Comparison of ENCODE assay signal across 8 cellular contexts in the genomic region with DNA sequence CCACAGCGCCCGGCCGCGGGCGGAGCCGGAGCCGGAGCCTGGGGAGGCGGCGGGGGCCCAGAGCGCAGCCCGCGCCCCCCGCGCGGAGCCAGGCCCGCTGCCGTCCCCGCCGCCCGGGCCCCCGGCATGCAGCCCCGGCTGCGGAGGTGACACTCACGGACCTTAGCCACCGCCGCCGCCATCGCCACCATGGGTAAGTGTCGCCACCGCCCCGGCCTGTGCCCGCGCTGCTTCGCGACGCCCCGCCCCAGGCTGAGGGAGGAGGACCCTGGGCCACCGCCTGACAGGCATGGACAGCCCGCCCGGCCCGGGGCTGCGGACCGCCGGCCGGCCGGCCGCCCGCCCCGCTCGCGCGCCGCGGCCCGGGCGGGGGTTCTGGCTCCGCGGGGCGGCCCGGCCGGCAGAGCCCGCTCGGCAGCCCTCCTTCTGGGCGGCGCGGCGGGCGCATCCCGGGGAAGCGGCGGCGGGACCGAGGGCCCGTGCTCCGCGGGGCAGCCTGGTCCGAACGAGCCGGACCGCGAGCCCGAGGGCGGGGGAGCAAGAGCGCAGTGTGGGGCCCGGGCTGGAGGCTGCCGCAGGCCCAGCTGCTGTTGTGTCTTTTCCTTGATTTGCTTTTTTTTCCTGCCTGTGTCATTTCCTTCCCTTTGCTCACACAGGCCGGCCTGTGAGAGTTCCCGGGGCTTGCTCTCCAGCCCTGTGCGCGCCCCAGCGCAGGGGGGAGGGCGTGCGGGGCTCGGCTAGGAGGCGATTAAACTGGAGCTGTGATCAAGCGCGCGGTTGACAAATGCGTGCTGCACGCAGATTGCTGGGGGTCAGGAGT. TPM values are rescaled to one million over a fixed set of nuclear protein-coding genes. Genes with fewer than 3 reads are reported as not detected.
DNase-seq lines count a peak whose midpoint lies in the region; ATAC-seq, FAIRE-seq and TF ChIP-seq lines count a peak whose summit lies in the region.

No MANE protein-coding gene starts in this region.

- peak overlapping the region; percentile 85 for H3K4me2 ChIP-seq in HepG2 (ENCODE audit: low read depth, low read length)

- H3K9me3 ChIP-seq in HepG2 (ENCODE audit: low read length) = no peaks in the 10 kb centered on the region

- H2AFZ ChIP-seq in HepG2 (ENCODE audit: low read length) = no peak overlapping the region

- no peaks in the 10 kb centered on the region for H3K9me3 Mint-ChIP-seq in activated CD4-positive, alpha-beta T cell treated with anti-CD3 and anti-CD28 coated beads, Interleukin-2, amount 10 ng/mL, durations not matched to agents 7 days and 5 days

- in situ Hi-C loops in HepG2 (cut with HindIII; ENCODE audit: extremely low pct_ligation_motif_present, low pct_unique_long_range_greater_than_20kb) = no loop called here

- CTCF ChIA-PET in activated CD4-positive, alpha-beta T cell treated with anti-CD3 and anti-CD28 coated beads, Interleukin-2, amount 10 ng/mL, durations not matched to agents 7 days and 5 days (lab: Charles Lee) = interaction anchor here (0.6 to 4.1 kb wide), 11 partner anchors 10 to 221 kb away, joined by 3 to 46 read pairs (median 4); no protein-coding TSS in a partner anchor
- CTCF ChIA-PET in HepG2 (lab: Yijun Ruan, JAX; ENCODE audit: low intra/inter-chr PET ratio, low total read pairs) = no interaction called here

- H3K4me3 Mint-ChIP-seq in activated CD4-positive, alpha-beta T cell treated with anti-CD3 and anti-CD28 coated beads, Interleukin-2, amount 10 ng/mL, durations not matched to agents 7 days and 5 days = peak overlapping the region; percentile 95

- TF ChIP-seq RAD21 in HepG2 (CRISPR knock-in tag; IDR thresholded peaks at IDR 0.05) = peak; percentile 52; the same call in 1 of the 2 replicates

- peaks cover 38% of the 10 kb centered on the region for H3K4me1 Mint-ChIP-seq in activated CD4-positive, alpha-beta T cell treated with anti-CD3 and anti-CD28 coated beads, Interleukin-2, amount 10 ng/mL, durations not matched to agents 7 days and 5 days

- peaks cover 7% of the 10 kb centered on the region; the same call in 1 of the 2 replicates for H4K20me1 ChIP-seq in HepG2 (ENCODE audit: insufficient read depth, low read length)

- peak overlapping the region; percentile 80 to 97 (median 85) for H3K4me3 ChIP-seq in HepG2 (replicated peaks in 1 of 3; ENCODE audit: insufficient read depth in 1 of 3, low read depth in 2 of 3, low read length in 3 of 3)

- peak overlapping the region; percentile 95 for H3K27ac Mint-ChIP-seq in activated CD4-positive, alpha-beta T cell treated with anti-CD3 and anti-CD28 coated beads, Interleukin-2, amount 10 ng/mL, durations not matched to agents 7 days and 5 days

- no peak for TF ChIP-seq EP300 in HepG2 (IDR thresholded peaks at IDR 0.05; ENCODE audit: low read depth in 2 of 2, low read length in 2 of 2)
- TF ChIP-seq EP300 in HepG2 (CRISPR knock-in tag; IDR thresholded peaks at IDR 0.05; ENCODE audit: borderline replicate concordance) = no peak

- TF ChIP-seq POLR2A in HepG2 (IDR thresholded peaks at IDR 0.05; ENCODE audit: insufficient read depth in 1 of 2, low read depth in 2 of 2, low read length in 2 of 2) = no peak

- peaks cover 39% of the 10 kb centered on the region for H3K79me2 ChIP-seq in HepG2 (ENCODE audit: insufficient read depth, low read length)

- 0% methylated on average over 21 of the region's 100 CpGs for WGBS in HepG2 (ENCODE audit: low lambda C conversion rate)

- no peak for TF ChIP-seq CTCF in HepG2 (CRISPR knock-in tag; IDR thresholded peaks at IDR 0.05)

- FAIRE-seq in HepG2 (lab: Jason Lieb, UNC) = no peak

- no TSS peak for BruUV-seq in HepG2 (replicated peaks; lab: Mats Ljungman, UMichigan)

- DNase-seq in NCI-H2196 (lab: John Stamatoyannopoulos, UW; ENCODE audit: unreplicated experiment) (peak; percentile 38), NCI-H2196 treated with DMSO at 0.1 percent for 48 hours (lab: John Stamatoyannopoulos, UW; ENCODE audit: unreplicated experiment) (no peak), NCI-H2227 treated with DMSO at 0.1 percent for 48 hours (lab: John Stamatoyannopoulos, UW) (peak; percentile 6), dermis blood vessel endothelial cell (peak; percentile 94), HepG2 (ENCODE audit: low spot score) (peak; percentile 49)
- DNase-seq in activated CD4-positive, alpha-beta T cell treated with anti-CD3 and anti-CD28 coated beads, Interleukin-2, amount 10 ng/mL, durations not matched to agents 7 days and 5 days = peak; percentile 59
- peak; percentile 34 for DNase-seq in stimulated activated CD4-positive, alpha-beta T cell treated with anti-CD3 and anti-CD28 coated beads, Interleukin-2, amount 100 ng/mL, for 4 hours (ENCODE audit: low read depth)

- intact Hi-C loops in HepG2 (cut with micrococcal nuclease; ENCODE audit: unreplicated experiment) = loop anchor here (1.0 to 5.0 kb wide), 3 partner anchors 44 to 72 kb away; a partner anchor contains a TSS

- H3K36me3 Mint-ChIP-seq in activated CD4-positive, alpha-beta T cell treated with anti-CD3 and anti-CD28 coated beads, Interleukin-2, amount 10 ng/mL, durations not matched to agents 7 days and 5 days (ENCODE audit: low read depth) = no peaks in the 10 kb centered on the region

- peaks cover 47% of the 10 kb centered on the region for H3K4me1 ChIP-seq in HepG2 (ENCODE audit: insufficient read depth, low read length)

- H3K36me3 ChIP-seq in HepG2 (replicated peaks in 1 of 2; ENCODE audit: control insufficient read depth in 1 of 2, insufficient read depth in 2 of 2, low read length in 2 of 2) = no peaks in the 10 kb centered on the region

- ATAC-seq in HG02885 (IDR thresholded peaks at IDR 0.05; ENCODE audit: poor library complexity, unreplicated experiment) = peak; percentile 35
- peak; percentile 33 for ATAC-seq in HepG2

- H3K27ac ChIP-seq in HepG2 (ENCODE audit: extremely low read length, insufficient read depth, low read length) = peak overlapping the region; percentile 42

- H3K9ac ChIP-seq in HepG2 (ENCODE audit: insufficient read depth, low read depth, low read length) = peak overlapping the region; percentile 77

- POLR2A ChIA-PET in activated CD4-positive, alpha-beta T cell treated with anti-CD3 and anti-CD28 coated beads, Interleukin-2, amount 10 ng/mL, durations not matched to agents 7 days and 5 days (lab: Charles Lee) = interaction anchor here (1.0 kb wide), 1 partner anchor 11 kb away, joined by 7 read pairs; no protein-coding TSS in a partner anchor
- POLR2A ChIA-PET in HepG2 (lab: Yijun Ruan, JAX) = interaction anchor here (0.6 to 2.4 kb wide), 25 partner anchors 9 to 216 kb away, joined by 3 to 47 read pairs (median 6); a partner anchor contains a TSS

- no peaks in the 10 kb centered on the region for H3K27me3 Mint-ChIP-seq in activated CD4-positive, alpha-beta T cell treated with anti-CD3 and anti-CD28 coated beads, Interleukin-2, amount 10 ng/mL, durations not matched to agents 7 days and 5 days

- H3K27me3 ChIP-seq in HepG2 (ENCODE audit: control insufficient read depth in 1 of 2, insufficient read depth in 2 of 2, low read length in 2 of 2) = peaks cover 0 to 4% of the 10 kb centered on the region in 2 experiments; a peak in 1 of 5 replicates

RNA-seq across cellular contexts. Expression of a gene that starts 0.6 kb away (rescaled TPM):
- 10 to 100 TPM; 38.7 to 40.3 TPM for total RNA-seq in activated CD4-positive, alpha-beta T cell treated with anti-CD3 and anti-CD28 coated beads, Interleukin-2, amount 10 ng/mL, durations not matched to agents 7 days and 5 days
- total RNA-seq in dermis blood vessel endothelial cell = 138 and 207 TPM in 2 replicates
- total RNA-seq in HepG2 (2016; rRNA removed; fragmentation: Illumina TruSeq; extraction: Trizol) = 15.9 and 21.8 TPM in 2 replicates
- total RNA-seq in HepG2 (2016; cell fraction: cytosol; rRNA removed; fragmentation: Illumina TruSeq; extraction: Trizol; ENCODE audit: low read depth) = 5.8 and 7.6 TPM in 2 replicates
- total RNA-seq in HepG2 (2016; cell fraction: insoluble cytoplasmic fraction; rRNA removed; fragmentation: Illumina TruSeq; extraction: Trizol) = 13.8 and 21.1 TPM in 2 replicates
- 20.5 TPM in 2 replicates for total RNA-seq in HepG2 (2016; cell fraction: membrane; rRNA removed; fragmentation: Illumina TruSeq; extraction: Trizol)
- total RNA-seq in HepG2 (2016; cell fraction: nucleus; rRNA removed; fragmentation: Illumina TruSeq; extraction: Trizol) = 20.6 and 23.3 TPM in 2 replicates
- 17.7 and 21.7 TPM in 2 replicates for polyA plus RNA-seq in HepG2 (2011; rRNA removed)
- polyA plus RNA-seq in HepG2 (2011; cell fraction: cytosol; rRNA removed) = 15.0 and 15.2 TPM in 2 replicates
- 38.1 and 41.6 TPM in 2 replicates for polyA plus RNA-seq in HepG2 (2011; cell fraction: nucleus; rRNA removed)
- 18.1 and 21.8 TPM in 2 replicates for polyA plus RNA-seq in HepG2 (2012)
- 3.4 and 4.0 TPM in 2 replicates for polyA plus RNA-seq in HepG2 (2016; cell fraction: cytosol; fragmentation: Illumina TruSeq; extraction: Trizol; ENCODE audit: low read depth)
- 9.6 and 14.2 TPM in 2 replicates for polyA plus RNA-seq in HepG2 (2016; cell fraction: insoluble cytoplasmic fraction; fragmentation: Illumina TruSeq; extraction: Trizol; ENCODE audit: low read depth)
- polyA plus RNA-seq in HepG2 (2016; cell fraction: membrane; fragmentation: Illumina TruSeq; extraction: Trizol; ENCODE audit: low read depth) = 12.0 and 12.9 TPM in 2 replicates
- 39.2 and 42.5 TPM in 2 replicates for polyA plus RNA-seq in HepG2 (2016; cell fraction: nucleus; fragmentation: Illumina TruSeq; extraction: Trizol; ENCODE audit: insufficient read depth, low read depth)
- polyA minus RNA-seq in HepG2 (2011; rRNA and poly(A)+ RNA removed; ENCODE audit: low replicate concordance) = 26.0 and 28.8 TPM in 2 replicates
- 9.8 and 12.7 TPM in 2 replicates for polyA minus RNA-seq in HepG2 (2011; cell fraction: cytosol; rRNA and poly(A)+ RNA removed)
- polyA minus RNA-seq in HepG2 (2011; cell fraction: nucleus; rRNA and poly(A)+ RNA removed) = 39.9 and 44.1 TPM in 2 replicates

RNA-seq across cellular contexts. Expression of a gene that starts 22.1 kb away (rescaled TPM):
- total RNA-seq in activated CD4-positive, alpha-beta T cell treated with anti-CD3 and anti-CD28 coated beads, Interleukin-2, amount 10 ng/mL, durations not matched to agents 7 days and 5 days = 10 to 100 TPM; 22.3 to 23.8 TPM
- total RNA-seq in dermis blood vessel endothelial cell = 15.5 and 24.3 TPM in 2 replicates
- 53.6 and 57.6 TPM in 2 replicates for total RNA-seq in HepG2 (2016; rRNA removed; fragmentation: Illumina TruSeq; extraction: Trizol)
- total RNA-seq in HepG2 (2016; cell fraction: cytosol; rRNA removed; fragmentation: Illumina TruSeq; extraction: Trizol; ENCODE audit: low read depth) = 17.7 and 19.3 TPM in 2 replicates
- total RNA-seq in HepG2 (2016; cell fraction: insoluble cytoplasmic fraction; rRNA removed; fragmentation: Illumina TruSeq; extraction: Trizol) = 52.7 and 55.4 TPM in 2 replicates
- total RNA-seq in HepG2 (2016; cell fraction: membrane; rRNA removed; fragmentation: Illumina TruSeq; extraction: Trizol) = 30.0 and 35.3 TPM in 2 replicates
- total RNA-seq in HepG2 (2016; cell fraction: nucleus; rRNA removed; fragmentation: Illumina TruSeq; extraction: Trizol) = 24.0 and 25.8 TPM in 2 replicates
- 33.3 and 34.7 TPM in 2 replicates for polyA plus RNA-seq in HepG2 (2011; rRNA removed)
- polyA plus RNA-seq in HepG2 (2011; cell fraction: cytosol; rRNA removed) = 30.0 and 33.8 TPM in 2 replicates
- polyA plus RNA-seq in HepG2 (2011; cell fraction: nucleus; rRNA removed) = 19.5 and 24.4 TPM in 2 replicates
- polyA plus RNA-seq in HepG2 (2012) = 32.7 and 34.2 TPM in 2 replicates
- polyA plus RNA-seq in HepG2 (2016; cell fraction: cytosol; fragmentation: Illumina TruSeq; extraction: Trizol; ENCODE audit: low read depth) = 18.0 and 21.7 TPM in 2 replicates
- polyA plus RNA-seq in HepG2 (2016; cell fraction: insoluble cytoplasmic fraction; fragmentation: Illumina TruSeq; extraction: Trizol; ENCODE audit: low read depth) = 63.2 and 67.2 TPM in 2 replicates
- 24.8 and 29.6 TPM in 2 replicates for polyA plus RNA-seq in HepG2 (2016; cell fraction: membrane; fragmentation: Illumina TruSeq; extraction: Trizol; ENCODE audit: low read depth)
- 40.5 and 41.7 TPM in 2 replicates for polyA plus RNA-seq in HepG2 (2016; cell fraction: nucleus; fragmentation: Illumina TruSeq; extraction: Trizol; ENCODE audit: insufficient read depth, low read depth)
- polyA minus RNA-seq in HepG2 (2011; rRNA and poly(A)+ RNA removed; ENCODE audit: low replicate concordance) = 30.2 and 32.4 TPM in 2 replicates
- polyA minus RNA-seq in HepG2 (2011; cell fraction: cytosol; rRNA and poly(A)+ RNA removed) = 18.8 and 19.7 TPM in 2 replicates
- polyA minus RNA-seq in HepG2 (2011; cell fraction: nucleus; rRNA and poly(A)+ RNA removed) = 10.7 and 11.7 TPM in 2 replicates
